In genomic region chr7:15167912-15168311, GRCh38 we compare ENCODE assay signal across 14 cellular contexts.
A peak's percentile ranks its signal among the peaks of the same experiment; 100 is the strongest.
DNase-seq lines count a peak whose midpoint lies in the region; ATAC-seq and TF ChIP-seq lines count a peak whose summit lies in the region.
"Had no signal": no experiment of that assay in that cellular context is flagged by ENCODE, and none has a peak within 500 bp of the region (broad histone marks: within the 10 kb centered on the region; RNA-seq: fewer than 3 reads in every experiment).

No MANE protein-coding gene starts in this region.

- H3K4me3 ChIP-seq in LNCaP clone FGC (ENCODE audit: low read depth, low read length) = no peak overlapping the region
- H3K4me3 ChIP-seq: GM12878 had no signal

- DNase-seq in DMS53 treated with DMSO at 0.1 percent for 48 hours (lab: John Stamatoyannopoulos, UW; ENCODE audit: unreplicated experiment) (peak; percentile 12), LNCaP clone FGC (ENCODE audit: low read depth) (peak; percentile 50), SW480 (ENCODE audit: low spot score) (peak; percentile 30), renal cortical epithelial cell (ENCODE audit: low read depth) (peak; percentile 85), iPS-NIHi11 (ENCODE audit: low spot score) (no peak)
- DNase-seq: DMS 273 treated with DMSO at 0.1 percent for 48 hours, IMR-90, NCI-H1694, NCI-H2081 treated with DMSO at 0.1 percent for 48 hours, NCI-H774 had no signal

- ATAC-seq in GM19395 (IDR thresholded peaks at IDR 0.05; ENCODE audit: unreplicated experiment) (no peak), GM18511 (IDR thresholded peaks at IDR 0.05; ENCODE audit: unreplicated experiment) (no peak), HG03521 (IDR thresholded peaks at IDR 0.05; ENCODE audit: unreplicated experiment) (no peak)

- TF ChIP-seq CTCF in LNCaP clone FGC (IDR thresholded peaks at IDR 0.05; ENCODE audit: control insufficient read depth, extremely low read depth, insufficient read depth) = no peak
